Comparison of ENCODE assay signal across 21 cellular contexts in genomic region chr19:34148672-34149185, GRCh38.
"Had no signal": no experiment of that assay in that cellular context is flagged by ENCODE, and none has a peak within 500 bp of the region (broad histone marks: within the 10 kb centered on the region; RNA-seq: fewer than 3 reads in every experiment).

No MANE protein-coding gene starts in this region.

- H3K36me3 Mint-ChIP-seq: immature natural killer cell; memory B cell; natural killer cell treated with Interleukin-12 subunit alpha and Interleukin-12 subunit beta and Interleukin-15 and Interleukin-18, amount 100 ng/mL, for 72 hours; stimulated activated effector memory CD8-positive, alpha-beta T cell treated with anti-CD3 and anti-CD28 coated beads, Interleukin-12 subunit alpha, Interleukin-12 subunit beta, amount 100 ng/mL, for 72 hours; type B pancreatic cell had no signal

- ATAC-seq: gastroesophageal sphincter; lower lobe of right lung; natural killer cell treated with Interleukin-12 subunit alpha and Interleukin-12 subunit beta and Interleukin-15 and Interleukin-18, amount 100 ng/mL, for 72 hours; psoas muscle; right lobe of liver; stimulated activated effector memory CD8-positive, alpha-beta T cell treated with anti-CD3 and anti-CD28 coated beads, Interleukin-12 subunit alpha, Interleukin-12 subunit beta, amount 100 ng/mL, for 72 hours; stimulated activated naive CD8-positive, alpha-beta T cell treated with anti-CD3 and anti-CD28 coated beads, Interleukin-15, Interleukin-2, amounts not matched to agents 100 U/mL and 50 U/mL, for 24 hours had no signal

- DNase-seq: effector memory CD4-positive, alpha-beta T cell; glutamatergic neuron; immature natural killer cell; left ventricle myocardium inferior; lower lobe of right lung; midbrain; psoas muscle; retina; right lobe of liver; stimulated activated CD4-positive, alpha-beta T cell treated with anti-CD3 and anti-CD28 coated beads, Interleukin-4, amount 100 ng/mL, for 1 hour; stimulated activated CD8-positive, alpha-beta memory T cell treated with anti-CD3 and anti-CD28 coated beads, Interleukin-4, amount 100 ng/mL, for 48 hours; stimulated activated naive CD8-positive, alpha-beta T cell treated with anti-CD3 and anti-CD28 coated beads, Interleukin-15, Interleukin-2, amounts not matched to agents 100 U/mL and 50 U/mL, for 24 hours; thyroid gland; uterus had no signal

- H3K9me3 Mint-ChIP-seq: immature natural killer cell; memory B cell; natural killer cell treated with Interleukin-12 subunit alpha and Interleukin-12 subunit beta and Interleukin-15 and Interleukin-18, amount 100 ng/mL, for 72 hours; stimulated activated effector memory CD8-positive, alpha-beta T cell treated with anti-CD3 and anti-CD28 coated beads, Interleukin-12 subunit alpha, Interleukin-12 subunit beta, amount 100 ng/mL, for 72 hours; type B pancreatic cell had no signal

- H3K9me3 ChIP-seq: esophagus muscularis mucosa, gastroesophageal sphincter, left ventricle myocardium inferior, lower lobe of right lung, psoas muscle, right lobe of liver, suprapubic skin, thyroid gland, uterus had no signal

- H3K4me1 Mint-ChIP-seq: immature natural killer cell; stimulated activated effector memory CD8-positive, alpha-beta T cell treated with anti-CD3 and anti-CD28 coated beads, Interleukin-12 subunit alpha, Interleukin-12 subunit beta, amount 100 ng/mL, for 72 hours had no signal

- H3K27ac Mint-ChIP-seq: immature natural killer cell; memory B cell; natural killer cell treated with Interleukin-12 subunit alpha and Interleukin-12 subunit beta and Interleukin-15 and Interleukin-18, amount 100 ng/mL, for 72 hours; stimulated activated effector memory CD8-positive, alpha-beta T cell treated with anti-CD3 and anti-CD28 coated beads, Interleukin-12 subunit alpha, Interleukin-12 subunit beta, amount 100 ng/mL, for 72 hours; type B pancreatic cell had no signal

- H3K4me3 Mint-ChIP-seq: immature natural killer cell; memory B cell; natural killer cell treated with Interleukin-12 subunit alpha and Interleukin-12 subunit beta and Interleukin-15 and Interleukin-18, amount 100 ng/mL, for 72 hours; stimulated activated effector memory CD8-positive, alpha-beta T cell treated with anti-CD3 and anti-CD28 coated beads, Interleukin-12 subunit alpha, Interleukin-12 subunit beta, amount 100 ng/mL, for 72 hours; type B pancreatic cell had no signal
